Comparison of ENCODE assay signal across 11 cellular contexts in genomic region chr21:45513003-45513706, GRCh38. TPM values are rescaled to one million over a fixed set of nuclear protein-coding genes. Genes with fewer than 3 reads are reported as not detected.
DNase-seq lines count a peak whose midpoint lies in the region; ATAC-seq, FAIRE-seq and TF ChIP-seq lines count a peak whose summit lies in the region.
"Had no signal": no experiment of that assay in that cellular context is flagged by ENCODE, and none has a peak within 500 bp of the region (broad histone marks: within the 10 kb centered on the region; RNA-seq: fewer than 3 reads in every experiment).

No MANE protein-coding gene starts in this region.

- TF ChIP-seq CTCF in endothelial cell of umbilical vein (IDR thresholded peaks at IDR 0.05; ENCODE audit: extremely low read depth in 1 of 2, insufficient read depth in 1 of 2, low read depth in 1 of 2, low read length in 2 of 2), result no peak
- no peak for TF ChIP-seq CTCF in colonic mucosa (IDR thresholded peaks at IDR 0.05)

- peaks cover 4 to 19% of the 10 kb centered on the region in 2 experiments for H3K36me3 ChIP-seq in endothelial cell of umbilical vein (ENCODE audit: control insufficient read depth in 2 of 2, extremely low read depth in 1 of 2, insufficient read depth in 2 of 2, low read length in 2 of 2)
- H3K36me3 ChIP-seq in naive thymus-derived CD4-positive, alpha-beta T cell (ENCODE audit: control insufficient read depth in 2 of 3, insufficient read depth in 3 of 3, low read length in 3 of 3), result peaks cover 0 to 37% (median 0%) of the 10 kb centered on the region in 3 experiments
- peaks cover 0 to 4% of the 10 kb centered on the region in 2 donors for H3K36me3 ChIP-seq in aorta (ENCODE audit: control insufficient read depth in 1 of 2, insufficient read depth in 2 of 2, low read length in 1 of 2)
- H3K36me3 ChIP-seq in colonic mucosa, result no peaks in the 10 kb centered on the region

- peak in 1 of 2 donors; percentile 22 for ATAC-seq in activated naive CD4-positive, alpha-beta T cell treated with anti-CD3 and anti-CD28 coated beads, Interleukin-2, amount 50 U/mL, for 72 hours
- peak; percentile 20 for ATAC-seq in naive thymus-derived CD4-positive, alpha-beta T cell
- ATAC-seq in aorta (ENCODE audit: low FRiP score), result no peak

- H3K27ac Mint-ChIP-seq in activated naive CD4-positive, alpha-beta T cell treated with anti-CD3 and anti-CD28 coated beads, Interleukin-2, amount 50 U/mL, for 72 hours, result peak overlapping the region; percentile 13 to 65
- H3K27ac Mint-ChIP-seq in activated naive CD4-positive, alpha-beta T cell treated with anti-CD3 and anti-CD28 coated beads for 36 hours, result no peak overlapping the region
- peak overlapping the region in 2 of 9 donors; percentile 21 to 26 for H3K27ac Mint-ChIP-seq in naive thymus-derived CD4-positive, alpha-beta T cell

- H3K27ac ChIP-seq in endothelial cell of umbilical vein (ENCODE audit: insufficient read depth, low read depth, low read length) (no peak overlapping the region), aorta (ENCODE audit: low read depth in 1 of 2, low read length in 2 of 2) (no peak overlapping the region), colonic mucosa (no peak overlapping the region)
- no peak overlapping the region for H3K27ac ChIP-seq in naive thymus-derived CD4-positive, alpha-beta T cell (ENCODE audit: low read depth, low read length)

- no peaks in the 10 kb centered on the region for H4K20me1 ChIP-seq in endothelial cell of umbilical vein (replicated peaks; ENCODE audit: control insufficient read depth, extremely low read depth, insufficient read depth, low read length)

- dilution Hi-C loops in endothelial cell of umbilical vein (cut with MboI; ENCODE audit: extremely low pct_ligation_motif_present, low sequenced_read_pairs), result no loop called here

- FAIRE-seq in endothelial cell of umbilical vein (lab: Jason Lieb, UNC), result no peak
- FAIRE-seq: GM18507 had no signal

- H3K4me3 Mint-ChIP-seq in activated naive CD4-positive, alpha-beta T cell treated with anti-CD3 and anti-CD28 coated beads for 36 hours, result no peak overlapping the region
- H3K4me3 Mint-ChIP-seq in naive thymus-derived CD4-positive, alpha-beta T cell, result no peak overlapping the region

- DNase-seq in activated naive CD4-positive, alpha-beta T cell treated with anti-CD3 and anti-CD28 coated beads, Interleukin-2, amount 50 U/mL, for 72 hours (ENCODE audit: low spot score in 2 of 2), result no peak
- DNase-seq in activated naive CD4-positive, alpha-beta T cell treated with anti-CD3 and anti-CD28 coated beads for 36 hours, result no peak
- DNase-seq in endothelial cell of umbilical vein (ENCODE audit: low read depth, low spot score), result no peak
- peak in 1 of 9 donors; percentile 4 for DNase-seq in naive thymus-derived CD4-positive, alpha-beta T cell
- DNase-seq in aorta, result peak; percentile 39 to 68
- no peak for DNase-seq in colonic mucosa
- no peak for DNase-seq in activated CD4-positive, CD25-positive, alpha-beta regulatory T cell (lab: John Stamatoyannopoulos, UW)
- no peak for DNase-seq in mesenteric fat pad (ENCODE audit: low spot score)
- DNase-seq: MG63, NCI-H446 treated with DMSO at 0.1 percent for 48 hours had no signal

- peaks cover 11% of the 10 kb centered on the region for H3K4me1 Mint-ChIP-seq in activated naive CD4-positive, alpha-beta T cell treated with anti-CD3 and anti-CD28 coated beads for 36 hours (ENCODE audit: low read depth)
- H3K4me1 Mint-ChIP-seq in naive thymus-derived CD4-positive, alpha-beta T cell, result peaks cover 0 to 9% (median 5%) of the 10 kb centered on the region in 7 donors

- TF ChIP-seq POLR2A in endothelial cell of umbilical vein (IDR thresholded peaks at IDR 0.05; ENCODE audit: low read depth, low read length), result no peak

- CTCF ChIA-PET in activated naive CD4-positive, alpha-beta T cell treated with anti-CD3 and anti-CD28 coated beads for 36 hours (lab: Charles Lee), result no interaction called here
- CTCF ChIA-PET in endothelial cell of umbilical vein (lab: Charles Lee), result no interaction called here
- CTCF ChIA-PET in naive thymus-derived CD4-positive, alpha-beta T cell (lab: Charles Lee), result no interaction called here

- peaks cover 0 to 5% of the 10 kb centered on the region in 2 donors for H3K9me3 Mint-ChIP-seq in activated naive CD4-positive, alpha-beta T cell treated with anti-CD3 and anti-CD28 coated beads, Interleukin-2, amount 50 U/mL, for 72 hours
- H3K9me3 Mint-ChIP-seq in activated naive CD4-positive, alpha-beta T cell treated with anti-CD3 and anti-CD28 coated beads for 36 hours, result peaks cover 5% of the 10 kb centered on the region
- H3K9me3 Mint-ChIP-seq in naive thymus-derived CD4-positive, alpha-beta T cell, result peaks cover 0 to 9% (median 3%) of the 10 kb centered on the region in 11 donors

- peaks cover 6 to 11% of the 10 kb centered on the region in 2 donors for H3K36me3 Mint-ChIP-seq in activated naive CD4-positive, alpha-beta T cell treated with anti-CD3 and anti-CD28 coated beads, Interleukin-2, amount 50 U/mL, for 72 hours
- peaks cover 16% of the 10 kb centered on the region for H3K36me3 Mint-ChIP-seq in activated naive CD4-positive, alpha-beta T cell treated with anti-CD3 and anti-CD28 coated beads for 36 hours (ENCODE audit: low read depth)
- peaks cover 5 to 17% (median 10%) of the 10 kb centered on the region in 5 donors for H3K36me3 Mint-ChIP-seq in naive thymus-derived CD4-positive, alpha-beta T cell

- no peaks in the 10 kb centered on the region for H3K9me1 ChIP-seq in endothelial cell of umbilical vein (replicated peaks; ENCODE audit: control insufficient read depth, extremely low read depth, insufficient read depth, low read length)

- H3K4me3 ChIP-seq in endothelial cell of umbilical vein (replicated peaks in 1 of 3; ENCODE audit: insufficient read depth in 1 of 3, low read depth in 1 of 3, low read length in 3 of 3) (no peak overlapping the region), aorta (ENCODE audit: low read length in 2 of 2) (no peak overlapping the region), colonic mucosa (no peak overlapping the region)
- no peak overlapping the region for H3K4me3 ChIP-seq in naive thymus-derived CD4-positive, alpha-beta T cell (ENCODE audit: low read length)
- H3K4me3 ChIP-seq: MG63 had no signal

- POLR2A ChIA-PET in endothelial cell of umbilical vein (lab: Charles Lee), result no interaction called here
- POLR2A ChIA-PET in naive thymus-derived CD4-positive, alpha-beta T cell (lab: Charles Lee), result interaction anchor here (1.3 kb wide), 1 partner anchor 9 kb away, joined by 4 read pairs; no protein-coding TSS in a partner anchor

- H3K4me2 ChIP-seq in endothelial cell of umbilical vein (ENCODE audit: insufficient read depth, low read length), result no peak overlapping the region

- H3K9ac ChIP-seq in endothelial cell of umbilical vein (replicated peaks; ENCODE audit: extremely low read depth, insufficient read depth, low read length) (no peak overlapping the region), colonic mucosa (ENCODE audit: low read depth in 2 of 2, low read length in 2 of 2) (no peak overlapping the region)

- intact Hi-C loops in activated naive CD4-positive, alpha-beta T cell treated with anti-CD3 and anti-CD28 coated beads for 36 hours (cut with micrococcal nuclease), result no loop called here
- intact Hi-C loops in endothelial cell of umbilical vein (cut with micrococcal nuclease) (no loop called here), aorta (cut with DNase I) (no loop called here), colonic mucosa (cut with DNase I) (no loop called here)
- intact Hi-C loops in naive thymus-derived CD4-positive, alpha-beta T cell (cut with micrococcal nuclease), result no loop called here

- H3K79me2 ChIP-seq in endothelial cell of umbilical vein (ENCODE audit: control insufficient read depth, insufficient read depth, low read length), result peaks cover 3% of the 10 kb centered on the region

- no peaks in the 10 kb centered on the region for H3K9me3 ChIP-seq in endothelial cell of umbilical vein (replicated peaks; ENCODE audit: control insufficient read depth, insufficient read depth, low read length)
- no peaks in the 10 kb centered on the region for H3K9me3 ChIP-seq in naive thymus-derived CD4-positive, alpha-beta T cell (ENCODE audit: control insufficient read depth in 2 of 3, low read length in 3 of 3)
- no peaks in the 10 kb centered on the region for H3K9me3 ChIP-seq in aorta (ENCODE audit: control insufficient read depth, low read length)
- H3K9me3 ChIP-seq in colonic mucosa, result no peaks in the 10 kb centered on the region

- H3K27me3 ChIP-seq in endothelial cell of umbilical vein (ENCODE audit: control insufficient read depth in 2 of 2, insufficient read depth in 2 of 2, low read length in 2 of 2) (no peaks in the 10 kb centered on the region), aorta (ENCODE audit: control insufficient read depth in 1 of 2, insufficient read depth in 2 of 2, low read length in 1 of 2) (no peaks in the 10 kb centered on the region), colonic mucosa (no peaks in the 10 kb centered on the region)
- no peaks in the 10 kb centered on the region for H3K27me3 ChIP-seq in naive thymus-derived CD4-positive, alpha-beta T cell (ENCODE audit: control insufficient read depth in 2 of 2, insufficient read depth in 2 of 2, low read length in 2 of 2)
- H3K27me3 ChIP-seq: MG63 had no signal

- TSS peak; percentile 71 for BruUV-seq in endothelial cell of umbilical vein (replicated peaks; lab: Mats Ljungman, UMichigan)

- 73 to 76% methylated on average over 19 of the region's 19 CpGs for WGBS in aorta, 2 donors

- H3K27me3 Mint-ChIP-seq in activated naive CD4-positive, alpha-beta T cell treated with anti-CD3 and anti-CD28 coated beads for 36 hours (ENCODE audit: low read depth), result no peaks in the 10 kb centered on the region
- H3K27me3 Mint-ChIP-seq in naive thymus-derived CD4-positive, alpha-beta T cell, result no peaks in the 10 kb centered on the region

- H2AFZ ChIP-seq in endothelial cell of umbilical vein (ENCODE audit: low read depth, low read length), result no peak overlapping the region

- H3K4me1 ChIP-seq in endothelial cell of umbilical vein (ENCODE audit: control insufficient read depth, extremely low read depth, insufficient read depth, low read length), result peaks cover 9% of the 10 kb centered on the region
- H3K4me1 ChIP-seq in naive thymus-derived CD4-positive, alpha-beta T cell (ENCODE audit: control insufficient read depth in 2 of 2, insufficient read depth in 2 of 2, low read length in 2 of 2), result no peaks in the 10 kb centered on the region
- no peaks in the 10 kb centered on the region for H3K4me1 ChIP-seq in aorta (ENCODE audit: control insufficient read depth in 1 of 2, insufficient read depth in 2 of 2, low read length in 2 of 2)
- H3K4me1 ChIP-seq in colonic mucosa, result no peaks in the 10 kb centered on the region

RNA-seq across cellular contexts. Expression of gene SLC19A1, which starts 29.1 kb away (rescaled TPM):
- 10 to 100 TPM; 24.9 to 62.5 TPM for total RNA-seq in activated naive CD4-positive, alpha-beta T cell treated with anti-CD3 and anti-CD28 coated beads, Interleukin-2, amount 50 U/mL, for 72 hours
- 10 to 100 TPM; 32.2 to 33.0 TPM for total RNA-seq in activated naive CD4-positive, alpha-beta T cell treated with anti-CD3 and anti-CD28 coated beads for 36 hours
- total RNA-seq in endothelial cell of umbilical vein (54.6 and 58.9 TPM in 2 replicates), aorta (1 to 10 TPM; 6.2 to 8.4 TPM), colonic mucosa (10 to 100 TPM; 10.7 to 25.3 TPM), mesenteric fat pad (21.7 TPM)
- polyA plus RNA-seq in endothelial cell of umbilical vein (36.3 and 55.0 TPM in 2 replicates), aorta (10 to 100 TPM in 1 of 2 donors, 1 to 10 TPM in 1; 4.5 to 32.5 TPM)
- polyA plus RNA-seq in endothelial cell of umbilical vein (2011; cell fraction: cytosol; rRNA removed), result 16.9 and 19.9 TPM in 2 replicates
- polyA plus RNA-seq in endothelial cell of umbilical vein (2011; cell fraction: nucleus; rRNA removed), result 18.7 and 21.4 TPM in 2 replicates
- 32.8 and 34.1 TPM in 2 replicates for polyA plus RNA-seq in endothelial cell of umbilical vein (2012)
- polyA minus RNA-seq in endothelial cell of umbilical vein, result 26.8 and 29.9 TPM in 2 replicates
- 39.4 TPM for polyA minus RNA-seq in endothelial cell of umbilical vein (2011; cell fraction: cytosol; rRNA and poly(A)+ RNA removed)
- polyA minus RNA-seq in endothelial cell of umbilical vein (2011; cell fraction: nucleus; rRNA and poly(A)+ RNA removed), result 14.9 and 17.1 TPM in 2 replicates
- total RNA-seq in naive thymus-derived CD4-positive, alpha-beta T cell, result 10 to 100 TPM; 10.5 to 49.1 (median 21.6) TPM
- 10 to 100 TPM; 11.7 to 15.6 TPM for polyA plus RNA-seq in naive thymus-derived CD4-positive, alpha-beta T cell

Comparison
In these comparisons a context has a peak if more than half of its experiments do, and no peak if none do; other contexts are left out.
1. DNase-seq: peak in aorta (2 of 2); none in activated naive CD4-positive, alpha-beta T cell treated with anti-CD3 and anti-CD28 coated beads, Interleukin-2, amount 50 U/mL, for 72 hours (0 of 2), activated naive CD4-positive, alpha-beta T cell treated with anti-CD3 and anti-CD28 coated beads for 36 hours (single experiment), endothelial cell of umbilical vein (single experiment), colonic mucosa (single experiment), activated CD4-positive, CD25-positive, alpha-beta regulatory T cell (0 of 4) and mesenteric fat pad (single experiment).